Comparison of ENCODE assay signal across 2 cellular contexts in genomic region chr17:382644-383533, GRCh38.
TF ChIP-seq lines count a peak whose summit lies in the region.

No MANE protein-coding gene starts in this region.

TF ChIP-seq in HCT116, 20 proteins besides CTCF, POLR2A, EP300 and RAD21 (continued from another document):
- TF ChIP-seq FOSL1 (IDR thresholded peaks at IDR 0.05; ENCODE audit: low read depth) (no peak), YY1 (IDR thresholded peaks at IDR 0.05; ENCODE audit: extremely low read depth, insufficient replicate concordance, low read depth, low read length) (no peak), CBX3 (IDR thresholded peaks at IDR 0.05; ENCODE audit: low read depth) (no peak), POLR2AphosphoS5 (IDR thresholded peaks at IDR 0.05; ENCODE audit: low read depth, low read length) (no peak)

TF ChIP-seq in K562, 482 proteins besides CTCF, POLR2A, EP300 and RAD21 (continued from another document):
- TF ChIP-seq ZNF408 (CRISPR knock-in tag; IDR thresholded peaks at IDR 0.05; ENCODE audit: low read depth), result no peak
TF ChIP-seq in K562: peak in this region for 1.
